ENCODE assay signal across 16 cellular contexts in the genomic region with DNA sequence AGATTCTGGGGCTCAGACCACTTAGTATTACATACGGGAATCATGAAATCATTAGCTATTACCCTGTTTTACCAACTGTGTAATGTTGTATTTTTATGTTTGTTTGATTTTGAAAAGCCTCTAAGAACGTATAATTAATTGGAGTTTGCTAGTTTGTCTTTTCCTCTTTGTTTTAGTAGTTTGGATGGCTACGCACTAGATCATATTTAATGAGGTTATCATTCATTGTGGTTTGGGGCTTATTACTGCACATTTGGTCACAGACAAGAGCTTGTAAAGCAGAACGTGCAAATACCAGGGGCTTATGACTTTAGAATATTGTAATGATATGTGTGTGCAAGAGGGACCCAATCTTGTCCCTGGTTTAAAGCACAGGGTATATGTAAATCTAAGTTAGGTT. TPM values are rescaled to one million over a fixed set of nuclear protein-coding genes. Genes with fewer than 3 reads are reported as not detected.
DNase-seq lines count a peak whose midpoint lies in the region; ATAC-seq and TF ChIP-seq lines count a peak whose summit lies in the region.
"Had no signal": no experiment of that assay in that cellular context is flagged by ENCODE, and none has a peak within 500 bp of the region (broad histone marks: within the 10 kb centered on the region; RNA-seq: fewer than 3 reads in every experiment).

No MANE protein-coding gene starts in this region.

- no peaks in the 10 kb centered on the region for H3K27me3 ChIP-seq in subcutaneous abdominal adipose tissue (ENCODE audit: control insufficient read depth in 5 of 5, insufficient read depth in 4 of 5, low read length in 5 of 5)

- intact Hi-C loops in OCI-LY7 (cut with micrococcal nuclease; ENCODE audit: unreplicated experiment) = loop anchor here (2.0 kb wide), 1 partner anchor 35 kb away; no protein-coding TSS in a partner anchor

- H4K20me1 ChIP-seq in OCI-LY7 (ENCODE audit: insufficient read depth, low read length) = 0 out of 2 replicates have a peak, but pooled peaks cover 3% of the 10 kb centered on the region

- peaks cover 10% of the 10 kb centered on the region; the same call in 1 of the 2 replicates for H3K36me3 ChIP-seq in OCI-LY7 (ENCODE audit: insufficient read depth, low read length)
- peaks cover 0 to 2% (median 0%) of the 10 kb centered on the region in 5 donors for H3K36me3 ChIP-seq in subcutaneous abdominal adipose tissue (ENCODE audit: control insufficient read depth in 5 of 5, insufficient read depth in 5 of 5, low read length in 5 of 5)

- no peaks in the 10 kb centered on the region for H3K27me3 Mint-ChIP-seq in mesothelial cell of epicardium (ENCODE audit: low read depth)
- no peaks in the 10 kb centered on the region for H3K27me3 Mint-ChIP-seq in WTC11 (ENCODE audit: low read depth)

- ATAC-seq in HG03378 (IDR thresholded peaks at IDR 0.05; ENCODE audit: unreplicated experiment) = no peak
- ATAC-seq in WTC11 = no peak
- ATAC-seq: GM12878 had no signal

- peaks cover 47% of the 10 kb centered on the region for H3K4me1 ChIP-seq in OCI-LY7 (ENCODE audit: insufficient read depth, low read length, poor library complexity, severe bottlenecking)
- H3K4me1 ChIP-seq in subcutaneous abdominal adipose tissue (ENCODE audit: control insufficient read depth in 5 of 5, insufficient read depth in 5 of 5, low read length in 5 of 5) = peaks cover 12 to 68% (median 56%) of the 10 kb centered on the region in 5 donors

- TF ChIP-seq CTCF in OCI-LY7 (conservative IDR thresholded peaks at IDR 0.05; ENCODE audit: low read length) (no peak), mesothelial cell of epicardium (IDR thresholded peaks at IDR 0.05; ENCODE audit: unreplicated experiment) (no peak), WTC11 (IDR thresholded peaks at IDR 0.05) (no peak)

- DNase-seq in OCI-LY7 (ENCODE audit: low spot score) = no peak
- DNase-seq in mesothelial cell of epicardium (ENCODE audit: low spot score in 2 of 2, unreplicated experiment in 2 of 2) = no peak
- no peak for DNase-seq in WTC11 (ENCODE audit: low spot score)
- DNase-seq in NCI-H748 treated with DMSO at 0.1 percent for 48 hours (lab: John Stamatoyannopoulos, UW) = no peak
- DNase-seq: C1 segment of cervical spinal cord; Calu3; CD4-positive, alpha-beta memory T cell; COR-L47; DMS153; DND-41; GM23248; H7; HCEC 1CT had no signal

- H3K9ac ChIP-seq in subcutaneous abdominal adipose tissue (ENCODE audit: low read length in 5 of 5) = no peak overlapping the region
- H3K9ac ChIP-seq: GM23248 had no signal

- no peaks in the 10 kb centered on the region for H3K9me2 ChIP-seq in OCI-LY7 (ENCODE audit: insufficient read depth, low read length)

- POLR2A ChIA-PET in OCI-LY7 (lab: Charles Lee) (interaction anchor here (0.6 to 1.2 kb wide), 4 partner anchors 20 to 789 kb away, joined by 3 to 4 read pairs (median 3); no protein-coding TSS in a partner anchor), WTC11 (lab: Charles Lee) (interaction anchor here (0.6 kb wide), 1 partner anchor 83 kb away, joined by 9 read pairs; no protein-coding TSS in a partner anchor)

- CTCF ChIA-PET in OCI-LY7 (lab: Charles Lee; ENCODE audit: unreplicated experiment) (no interaction called here), WTC11 (lab: Charles Lee) (interaction anchor here (1.4 kb wide), 1 partner anchor 114 kb away, joined by 3 read pairs; no protein-coding TSS in a partner anchor)

- H3K4me1 Mint-ChIP-seq in mesothelial cell of epicardium (peaks cover 57% of the 10 kb centered on the region), WTC11 (peaks cover 69% of the 10 kb centered on the region)

- H3K27ac ChIP-seq in OCI-LY7 (ENCODE audit: low read depth, low read length, poor library complexity, severe bottlenecking) (no peak overlapping the region), subcutaneous abdominal adipose tissue (ENCODE audit: low read depth, low read length) (peak overlapping the region; percentile 93)
- H3K27ac ChIP-seq: GM23248 had no signal

- H2AFZ ChIP-seq in OCI-LY7 (ENCODE audit: low read length) = no peak overlapping the region
- H2AFZ ChIP-seq: GM23248 had no signal

- H3K4me3 ChIP-seq in OCI-LY7 (ENCODE audit: low read depth, low read length, poor library complexity, severe bottlenecking) (no peak overlapping the region), subcutaneous abdominal adipose tissue (ENCODE audit: low read depth in 1 of 5, low read length in 5 of 5) (no peak overlapping the region)
- H3K4me3 ChIP-seq: GM12878, GM23248 had no signal

- no peaks in the 10 kb centered on the region for H3K9me3 Mint-ChIP-seq in mesothelial cell of epicardium
- no peaks in the 10 kb centered on the region for H3K9me3 Mint-ChIP-seq in WTC11
- H3K9me3 Mint-ChIP-seq: CD4-positive, alpha-beta memory T cell had no signal

- H3K4me3 Mint-ChIP-seq in mesothelial cell of epicardium (no peak overlapping the region), WTC11 (no peak overlapping the region)
- H3K4me3 Mint-ChIP-seq: CD4-positive, alpha-beta memory T cell had no signal

- H3K79me2 ChIP-seq in OCI-LY7 (ENCODE audit: insufficient read depth, low read depth, low read length) = peaks cover 40% of the 10 kb centered on the region; the same call in 1 of the 2 replicates

- TSS peak; percentile 22 for BruUV-seq in OCI-LY7 (replicated peaks; lab: Mats Ljungman, UMichigan)

- H3K9me3 ChIP-seq in OCI-LY7 (ENCODE audit: low read length) (no peaks in the 10 kb centered on the region), subcutaneous abdominal adipose tissue (ENCODE audit: control insufficient read depth in 5 of 5, low read length in 5 of 5) (no peaks in the 10 kb centered on the region)

- H3K36me3 Mint-ChIP-seq in mesothelial cell of epicardium (no peaks in the 10 kb centered on the region), WTC11 (peaks cover 4% of the 10 kb centered on the region; the same call in 1 of the 2 replicates)
- H3K36me3 Mint-ChIP-seq: CD4-positive, alpha-beta memory T cell had no signal

- H3K4me2 ChIP-seq in OCI-LY7 (ENCODE audit: low read length) = no peak overlapping the region

- H3K27ac Mint-ChIP-seq in mesothelial cell of epicardium (peak overlapping the region; percentile 35), WTC11 (no peak overlapping the region)
- H3K27ac Mint-ChIP-seq: CD4-positive, alpha-beta memory T cell had no signal

TF ChIP-seq in WTC11, 78 proteins besides CTCF, POLR2A, EP300 and RAD21:
- TF ChIP-seq, protein P1, sequence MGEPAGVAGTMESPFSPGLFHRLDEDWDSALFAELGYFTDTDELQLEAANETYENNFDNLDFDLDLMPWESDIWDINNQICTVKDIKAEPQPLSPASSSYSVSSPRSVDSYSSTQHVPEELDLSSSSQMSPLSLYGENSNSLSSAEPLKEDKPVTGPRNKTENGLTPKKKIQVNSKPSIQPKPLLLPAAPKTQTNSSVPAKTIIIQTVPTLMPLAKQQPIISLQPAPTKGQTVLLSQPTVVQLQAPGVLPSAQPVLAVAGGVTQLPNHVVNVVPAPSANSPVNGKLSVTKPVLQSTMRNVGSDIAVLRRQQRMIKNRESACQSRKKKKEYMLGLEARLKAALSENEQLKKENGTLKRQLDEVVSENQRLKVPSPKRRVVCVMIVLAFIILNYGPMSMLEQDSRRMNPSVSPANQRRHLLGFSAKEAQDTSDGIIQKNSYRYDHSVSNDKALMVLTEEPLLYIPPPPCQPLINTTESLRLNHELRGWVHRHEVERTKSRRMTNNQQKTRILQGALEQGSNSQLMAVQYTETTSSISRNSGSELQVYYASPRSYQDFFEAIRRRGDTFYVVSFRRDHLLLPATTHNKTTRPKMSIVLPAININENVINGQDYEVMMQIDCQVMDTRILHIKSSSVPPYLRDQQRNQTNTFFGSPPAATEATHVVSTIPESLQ (CRISPR knock-in tag; IDR thresholded peaks at IDR 0.05) = no peak
- no peak for TF ChIP-seq TEAD1 (CRISPR knock-in tag; IDR thresholded peaks at IDR 0.05)
- no peak for TF ChIP-seq KAT7 (CRISPR knock-in tag; IDR thresholded peaks at IDR 0.05; ENCODE audit: borderline replicate concordance)
- TF ChIP-seq, protein P2, sequence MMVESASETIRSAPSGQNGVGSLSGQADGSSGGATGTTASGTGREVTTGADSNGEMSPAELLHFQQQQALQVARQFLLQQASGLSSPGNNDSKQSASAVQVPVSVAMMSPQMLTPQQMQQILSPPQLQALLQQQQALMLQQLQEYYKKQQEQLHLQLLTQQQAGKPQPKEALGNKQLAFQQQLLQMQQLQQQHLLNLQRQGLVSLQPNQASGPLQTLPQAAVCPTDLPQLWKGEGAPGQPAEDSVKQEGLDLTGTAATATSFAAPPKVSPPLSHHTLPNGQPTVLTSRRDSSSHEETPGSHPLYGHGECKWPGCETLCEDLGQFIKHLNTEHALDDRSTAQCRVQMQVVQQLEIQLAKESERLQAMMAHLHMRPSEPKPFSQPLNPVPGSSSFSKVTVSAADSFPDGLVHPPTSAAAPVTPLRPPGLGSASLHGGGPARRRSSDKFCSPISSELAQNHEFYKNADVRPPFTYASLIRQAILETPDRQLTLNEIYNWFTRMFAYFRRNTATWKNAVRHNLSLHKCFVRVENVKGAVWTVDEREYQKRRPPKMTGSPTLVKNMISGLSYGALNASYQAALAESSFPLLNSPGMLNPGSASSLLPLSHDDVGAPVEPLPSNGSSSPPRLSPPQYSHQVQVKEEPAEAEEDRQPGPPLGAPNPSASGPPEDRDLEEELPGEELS (CRISPR knock-in tag; IDR thresholded peaks at IDR 0.05) = no peak
- TF ChIP-seq ZNF317 (CRISPR knock-in tag; IDR thresholded peaks at IDR 0.05; ENCODE audit: borderline replicate concordance, low read depth) = no peak
- no peak for TF ChIP-seq TCF7 (CRISPR knock-in tag; IDR thresholded peaks at IDR 0.05; ENCODE audit: low read depth)

RNA-seq across cellular contexts. Expression of a gene that starts 10.3 kb away (rescaled TPM):
- total RNA-seq in OCI-LY7 (2014; rRNA removed; shearing (Covaris generic)) = 20.6 and 34.7 TPM in 2 replicates
- total RNA-seq in OCI-LY7 (2022) (22.0 and 28.7 TPM in 2 replicates), mesothelial cell of epicardium (11.3 to 12.7 TPM (median 12.0 TPM) in 3 replicates), WTC11 (2021) (15.4 to 18.0 TPM (median 17.0 TPM) in 3 replicates)
